Comparison of ENCODE assay signal across 1 cellular context in the genomic region with DNA sequence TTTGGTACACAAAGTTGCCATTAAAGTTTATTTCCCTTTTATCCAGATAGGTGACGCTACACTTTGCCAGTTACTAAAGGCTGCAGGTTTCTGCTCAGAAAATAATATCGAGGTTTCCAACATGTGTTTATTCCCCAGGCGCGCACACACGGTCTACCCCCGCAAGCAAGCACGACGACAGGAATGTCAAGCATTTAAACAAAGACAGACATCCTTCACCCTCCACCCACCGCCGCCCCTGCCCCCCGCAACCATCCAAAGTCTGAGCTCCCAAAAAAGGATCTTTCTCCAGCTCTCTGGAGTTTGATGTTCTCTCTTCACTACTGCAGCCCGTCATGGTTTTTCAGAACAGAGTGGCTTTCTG.
TF ChIP-seq lines count a peak whose summit lies in the region.

No MANE protein-coding gene starts in this region.

TF ChIP-seq in GM23338, 12 proteins besides CTCF, POLR2A, EP300 and RAD21 (continued from another document):
- TF ChIP-seq, protein P1, sequence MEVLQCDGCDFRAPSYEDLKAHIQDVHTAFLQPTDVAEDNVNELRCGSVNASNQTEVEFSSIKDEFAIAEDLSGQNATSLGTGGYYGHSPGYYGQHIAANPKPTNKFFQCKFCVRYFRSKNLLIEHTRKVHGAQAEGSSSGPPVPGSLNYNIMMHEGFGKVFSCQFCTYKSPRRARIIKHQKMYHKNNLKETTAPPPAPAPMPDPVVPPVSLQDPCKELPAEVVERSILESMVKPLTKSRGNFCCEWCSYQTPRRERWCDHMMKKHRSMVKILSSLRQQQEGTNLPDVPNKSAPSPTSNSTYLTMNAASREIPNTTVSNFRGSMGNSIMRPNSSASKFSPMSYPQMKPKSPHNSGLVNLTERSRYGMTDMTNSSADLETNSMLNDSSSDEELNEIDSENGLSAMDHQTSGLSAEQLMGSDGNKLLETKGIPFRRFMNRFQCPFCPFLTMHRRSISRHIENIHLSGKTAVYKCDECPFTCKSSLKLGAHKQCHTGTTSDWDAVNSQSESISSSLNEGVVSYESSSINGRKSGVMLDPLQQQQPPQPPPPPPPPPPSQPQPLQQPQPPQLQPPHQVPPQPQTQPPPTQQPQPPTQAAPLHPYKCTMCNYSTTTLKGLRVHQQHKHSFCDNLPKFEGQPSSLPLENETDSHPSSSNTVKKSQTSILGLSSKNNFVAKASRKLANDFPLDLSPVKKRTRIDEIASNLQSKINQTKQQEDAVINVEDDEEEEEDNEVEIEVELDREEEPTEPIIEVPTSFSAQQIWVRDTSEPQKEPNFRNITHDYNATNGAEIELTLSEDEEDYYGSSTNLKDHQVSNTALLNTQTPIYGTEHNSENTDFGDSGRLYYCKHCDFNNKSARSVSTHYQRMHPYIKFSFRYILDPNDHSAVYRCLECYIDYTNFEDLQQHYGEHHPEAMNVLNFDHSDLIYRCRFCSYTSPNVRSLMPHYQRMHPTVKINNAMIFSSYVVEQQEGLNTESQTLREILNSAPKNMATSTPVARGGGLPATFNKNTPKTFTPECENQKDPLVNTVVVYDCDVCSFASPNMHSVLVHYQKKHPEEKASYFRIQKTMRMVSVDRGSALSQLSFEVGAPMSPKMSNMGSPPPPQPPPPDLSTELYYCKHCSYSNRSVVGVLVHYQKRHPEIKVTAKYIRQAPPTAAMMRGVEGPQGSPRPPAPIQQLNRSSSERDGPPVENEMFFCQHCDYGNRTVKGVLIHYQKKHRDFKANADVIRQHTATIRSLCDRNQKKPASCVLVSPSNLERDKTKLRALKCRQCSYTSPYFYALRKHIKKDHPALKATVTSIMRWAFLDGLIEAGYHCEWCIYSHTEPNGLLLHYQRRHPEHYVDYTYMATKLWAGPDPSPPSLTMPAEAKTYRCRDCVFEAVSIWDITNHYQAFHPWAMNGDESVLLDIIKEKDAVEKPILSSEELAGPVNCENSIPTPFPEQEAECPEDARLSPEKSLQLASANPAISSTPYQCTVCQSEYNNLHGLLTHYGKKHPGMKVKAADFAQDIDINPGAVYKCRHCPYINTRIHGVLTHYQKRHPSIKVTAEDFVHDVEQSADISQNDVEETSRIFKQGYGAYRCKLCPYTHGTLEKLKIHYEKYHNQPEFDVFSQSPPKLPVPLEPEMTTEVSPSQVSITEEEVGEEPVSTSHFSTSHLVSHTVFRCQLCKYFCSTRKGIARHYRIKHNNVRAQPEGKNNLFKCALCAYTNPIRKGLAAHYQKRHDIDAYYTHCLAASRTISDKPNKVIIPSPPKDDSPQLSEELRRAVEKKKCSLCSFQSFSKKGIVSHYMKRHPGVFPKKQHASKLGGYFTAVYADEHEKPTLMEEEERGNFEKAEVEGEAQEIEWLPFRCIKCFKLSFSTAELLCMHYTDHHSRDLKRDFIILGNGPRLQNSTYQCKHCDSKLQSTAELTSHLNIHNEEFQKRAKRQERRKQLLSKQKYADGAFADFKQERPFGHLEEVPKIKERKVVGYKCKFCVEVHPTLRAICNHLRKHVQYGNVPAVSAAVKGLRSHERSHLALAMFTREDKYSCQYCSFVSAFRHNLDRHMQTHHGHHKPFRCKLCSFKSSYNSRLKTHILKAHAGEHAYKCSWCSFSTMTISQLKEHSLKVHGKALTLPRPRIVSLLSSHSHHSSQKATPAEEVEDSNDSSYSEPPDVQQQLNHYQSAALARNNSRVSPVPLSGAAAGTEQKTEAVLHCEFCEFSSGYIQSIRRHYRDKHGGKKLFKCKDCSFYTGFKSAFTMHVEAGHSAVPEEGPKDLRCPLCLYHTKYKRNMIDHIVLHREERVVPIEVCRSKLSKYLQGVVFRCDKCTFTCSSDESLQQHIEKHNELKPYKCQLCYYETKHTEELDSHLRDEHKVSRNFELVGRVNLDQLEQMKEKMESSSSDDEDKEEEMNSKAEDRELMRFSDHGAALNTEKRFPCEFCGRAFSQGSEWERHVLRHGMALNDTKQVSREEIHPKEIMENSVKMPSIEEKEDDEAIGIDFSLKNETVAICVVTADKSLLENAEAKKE (CRISPR knock-in tag; IDR thresholded peaks at IDR 0.05): no peak
TF ChIP-seq in GM23338: peak in this region for 0.
